In the genomic region with DNA sequence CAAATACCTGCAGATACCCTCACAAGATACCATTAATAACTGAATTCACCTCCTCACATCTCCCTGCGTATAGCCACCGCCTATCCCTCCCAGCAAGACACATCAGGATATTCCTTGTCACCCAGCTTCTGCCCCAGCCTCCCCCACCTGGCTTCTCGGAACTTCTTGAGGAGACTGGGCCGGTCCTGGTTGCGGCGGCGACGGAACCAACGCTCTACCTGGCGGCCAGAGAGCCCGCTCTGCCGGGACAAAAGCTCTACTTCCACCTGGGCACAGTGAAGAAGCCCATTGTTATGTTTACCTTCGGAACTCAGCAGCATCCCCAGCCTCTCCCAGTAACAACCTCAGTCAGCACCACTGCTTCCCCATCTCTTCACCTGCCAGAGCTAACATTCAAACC, we compare ENCODE assay signal across 1 cellular context.
A peak's percentile ranks its signal among the peaks of the same experiment; 100 is the strongest.
TF ChIP-seq lines count a peak whose summit lies in the region.

No MANE protein-coding gene starts in this region.

TF ChIP-seq in HepG2, 621 proteins besides CTCF, POLR2A, EP300 and RAD21:
- TF ChIP-seq ATF7-NPFF (CRISPR knock-in tag; IDR thresholded peaks at IDR 0.05; ENCODE audit: low read depth): no peak
- TF ChIP-seq ZNF549 (CRISPR knock-in tag; IDR thresholded peaks at IDR 0.05): no peak
- TF ChIP-seq, protein P1, sequence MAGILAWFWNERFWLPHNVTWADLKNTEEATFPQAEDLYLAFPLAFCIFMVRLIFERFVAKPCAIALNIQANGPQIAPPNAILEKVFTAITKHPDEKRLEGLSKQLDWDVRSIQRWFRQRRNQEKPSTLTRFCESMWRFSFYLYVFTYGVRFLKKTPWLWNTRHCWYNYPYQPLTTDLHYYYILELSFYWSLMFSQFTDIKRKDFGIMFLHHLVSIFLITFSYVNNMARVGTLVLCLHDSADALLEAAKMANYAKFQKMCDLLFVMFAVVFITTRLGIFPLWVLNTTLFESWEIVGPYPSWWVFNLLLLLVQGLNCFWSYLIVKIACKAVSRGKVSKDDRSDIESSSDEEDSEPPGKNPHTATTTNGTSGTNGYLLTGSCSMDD (CRISPR knock-in tag; IDR thresholded peaks at IDR 0.05): no peak
- peak; percentile 20; the same call in 1 of the 2 replicates for TF ChIP-seq POLR2G (IDR thresholded peaks at IDR 0.05; ENCODE audit: low read depth, low read length)
- 0 out of 2 replicates have a peak, but pooled peaks have one; percentile 32 for TF ChIP-seq ZNF790 (CRISPR knock-in tag; IDR thresholded peaks at IDR 0.05; ENCODE audit: borderline replicate concordance)
- TF ChIP-seq ZSCAN9 (CRISPR knock-in tag; IDR thresholded peaks at IDR 0.05; ENCODE audit: borderline replicate concordance): no peak
- TF ChIP-seq PAWR (CRISPR knock-in tag; IDR thresholded peaks at IDR 0.05; ENCODE audit: borderline replicate concordance): no peak
- 0 out of 2 replicates have a peak, but pooled peaks have one; percentile 32 for TF ChIP-seq RBFOX2 (IDR thresholded peaks at IDR 0.05; ENCODE audit: low read depth, low read length)
- peak; percentile 50 for TF ChIP-seq AGO2 (optimal IDR thresholded peaks at IDR 0.05; ENCODE audit: low read depth, low read length)
- no peak for TF ChIP-seq ZFP1 (CRISPR knock-in tag; IDR thresholded peaks at IDR 0.05)
